23 cellular contexts compared by ENCODE assay signal in genomic region chr1:202919615-202920014, GRCh38.
"Had no signal": no experiment of that assay in that cellular context is flagged by ENCODE, and none has a peak within 500 bp of the region (broad histone marks: within the 10 kb centered on the region; RNA-seq: fewer than 3 reads in every experiment).

No MANE protein-coding gene starts in this region.

- H3K27me3 ChIP-seq: MG63, Peyer's patch, SJCRH30 had no signal

- DNase-seq: IMR-90, MG63, NCI-H1092, NCI-H1105 treated with DMSO at 0.1 percent for 48 hours, NCI-H1417 treated with DMSO at 0.1 percent for 48 hours, NCI-H146, NCI-H1694 treated with DMSO at 0.1 percent for 48 hours, NCI-H1930, NCI-H2081, NCI-H2107, NCI-H226, NCI-H446, NCI-H510A, NCI-H524 treated with DMSO at 0.1 percent for 48 hours, NCI-H69, NCI-H774, Peyer's patch, SHP77 treated with DMSO at 0.1 percent for 48 hours, SJCRH30, T-helper 1 cell had no signal

- H3K27ac ChIP-seq: Peyer's patch, SJCRH30 had no signal

- ATAC-seq: HepG2, Right ventricle myocardium inferior, SK-N-SH treated with all-trans-retinoic acid at 6 μM for 48 hours had no signal

- H3K4me3 ChIP-seq: MG63, Peyer's patch, SJCRH30 had no signal

- FAIRE-seq: HepG2 had no signal

- H3K4me1 ChIP-seq: SJCRH30 had no signal

- H3K9me3 ChIP-seq: MG63, Peyer's patch, SJCRH30 had no signal
